Comparison of ENCODE assay signal across 26 cellular contexts in the genomic region with DNA sequence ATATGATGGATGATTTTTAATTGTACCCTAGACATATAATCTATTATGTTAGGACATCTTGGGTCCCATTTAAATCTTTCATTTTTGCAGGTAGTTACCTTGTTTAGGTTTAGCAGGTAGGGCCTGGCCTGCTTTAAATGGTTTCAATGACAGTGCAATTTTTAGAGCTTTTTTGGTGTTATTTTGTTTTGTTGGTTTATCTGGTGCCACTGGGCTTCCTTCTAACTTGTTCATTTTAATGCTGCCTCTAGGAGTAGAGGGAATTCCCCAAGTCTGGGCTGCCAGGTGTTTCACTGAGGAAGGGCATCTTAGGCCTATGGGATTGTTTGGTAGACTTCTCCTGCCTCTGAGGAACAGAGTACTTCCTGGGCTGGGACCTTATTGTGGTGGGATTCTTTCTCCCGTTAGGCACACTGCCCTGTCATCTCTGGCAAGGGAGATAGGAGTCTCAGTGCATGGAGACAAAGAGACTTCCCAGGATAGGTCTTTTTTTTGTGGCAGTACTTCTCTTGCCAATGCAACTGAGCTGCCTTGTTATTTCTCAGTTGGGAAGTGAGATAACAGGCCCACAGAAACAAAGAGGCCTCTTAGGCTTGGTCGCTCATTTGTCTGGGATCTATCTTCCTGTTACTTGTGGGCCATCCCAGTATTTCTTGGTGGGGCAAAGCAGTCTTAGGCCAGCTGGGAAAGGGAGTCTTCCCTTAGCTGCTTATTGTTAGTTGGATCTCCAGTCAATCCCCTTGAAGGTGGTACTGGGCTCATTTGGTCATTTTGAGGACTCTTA.
"Had no signal": no experiment of that assay in that cellular context is flagged by ENCODE, and none has a peak within 500 bp of the region (broad histone marks: within the 10 kb centered on the region; RNA-seq: fewer than 3 reads in every experiment).

No MANE protein-coding gene starts in this region.

- H3K27me3 ChIP-seq: tibial artery, upper lobe of right lung had no signal

- H3K27ac Mint-ChIP-seq: activated CD4-positive, alpha-beta memory T cell treated with anti-CD3 and anti-CD28 coated beads, Interleukin-2, amount 10 ng/mL, durations not matched to agents 7 days and 5 days; activated CD4-positive, alpha-beta T cell treated with anti-CD3 and anti-CD28 coated beads, Interleukin-2, amount 10 ng/mL, durations not matched to agents 24 days and 14 days; activated naive CD4-positive, alpha-beta T cell treated with anti-CD3 and anti-CD28 coated beads, Interleukin-2, amount 10 ng/mL, durations not matched to agents 7 days and 5 days; activated naive CD8-positive, alpha-beta T cell treated with anti-CD3 and anti-CD28 coated beads, Interleukin-2, amount 10 ng/mL, durations not matched to agents 7 days and 5 days; activated T-cell treated with anti-CD3 and anti-CD28 coated beads, Interleukin-2, amount 50 U/mL, for 24 hours; dendritic cell treated with granulocyte-macrophage colony-stimulating factor and Interleukin-4, amounts not matched to agents 40 ng/mL and 50 ng/mL, for 4 days; natural killer cell; stimulated activated effector memory CD8-positive, alpha-beta T cell treated with anti-CD3 and anti-CD28 coated beads, Interleukin-12 subunit alpha, Interleukin-12 subunit beta, amount 100 ng/mL, for 72 hours; stimulated activated naive CD8-positive, alpha-beta T cell treated with anti-CD3 and anti-CD28 coated beads, Interleukin-15, amount 100 ng/mL, for 72 hours; T-helper 17 cell had no signal

- H3K27ac ChIP-seq: skin epidermis, tibial artery, upper lobe of right lung had no signal

- H3K36me3 Mint-ChIP-seq: activated naive CD4-positive, alpha-beta T cell treated with anti-CD3 and anti-CD28 coated beads, Interleukin-2, amount 10 ng/mL, durations not matched to agents 7 days and 5 days; natural killer cell; stimulated activated effector memory CD8-positive, alpha-beta T cell treated with anti-CD3 and anti-CD28 coated beads, Interleukin-12 subunit alpha, Interleukin-12 subunit beta, amount 100 ng/mL, for 72 hours had no signal

- H3K36me3 ChIP-seq: tibial artery, upper lobe of right lung had no signal

- H3K9me3 ChIP-seq: tibial artery, upper lobe of right lung had no signal

- H3K4me3 Mint-ChIP-seq: activated CD4-positive, alpha-beta memory T cell treated with anti-CD3 and anti-CD28 coated beads, Interleukin-2, amount 10 ng/mL, durations not matched to agents 7 days and 5 days; activated CD4-positive, alpha-beta T cell treated with anti-CD3 and anti-CD28 coated beads, Interleukin-2, amount 10 ng/mL, durations not matched to agents 24 days and 14 days; activated naive CD4-positive, alpha-beta T cell treated with anti-CD3 and anti-CD28 coated beads, Interleukin-2, amount 10 ng/mL, durations not matched to agents 7 days and 5 days; activated naive CD8-positive, alpha-beta T cell treated with anti-CD3 and anti-CD28 coated beads, Interleukin-2, amount 10 ng/mL, durations not matched to agents 7 days and 5 days; activated T-cell treated with anti-CD3 and anti-CD28 coated beads, Interleukin-2, amount 50 U/mL, for 24 hours; dendritic cell treated with granulocyte-macrophage colony-stimulating factor and Interleukin-4, amounts not matched to agents 40 ng/mL and 50 ng/mL, for 4 days; natural killer cell; stimulated activated effector memory CD8-positive, alpha-beta T cell treated with anti-CD3 and anti-CD28 coated beads, Interleukin-12 subunit alpha, Interleukin-12 subunit beta, amount 100 ng/mL, for 72 hours; stimulated activated naive CD8-positive, alpha-beta T cell treated with anti-CD3 and anti-CD28 coated beads, Interleukin-15, amount 100 ng/mL, for 72 hours; T-helper 17 cell had no signal

- H3K4me1 Mint-ChIP-seq: activated CD4-positive, alpha-beta memory T cell treated with anti-CD3 and anti-CD28 coated beads, Interleukin-2, amount 10 ng/mL, durations not matched to agents 7 days and 5 days; activated CD4-positive, alpha-beta T cell treated with anti-CD3 and anti-CD28 coated beads, Interleukin-2, amount 10 ng/mL, durations not matched to agents 24 days and 14 days; activated naive CD4-positive, alpha-beta T cell treated with anti-CD3 and anti-CD28 coated beads, Interleukin-2, amount 10 ng/mL, durations not matched to agents 7 days and 5 days; activated naive CD8-positive, alpha-beta T cell treated with anti-CD3 and anti-CD28 coated beads, Interleukin-2, amount 10 ng/mL, durations not matched to agents 7 days and 5 days; stimulated activated effector memory CD8-positive, alpha-beta T cell treated with anti-CD3 and anti-CD28 coated beads, Interleukin-12 subunit alpha, Interleukin-12 subunit beta, amount 100 ng/mL, for 72 hours; stimulated activated naive CD8-positive, alpha-beta T cell treated with anti-CD3 and anti-CD28 coated beads, Interleukin-15, amount 100 ng/mL, for 72 hours had no signal

- FAIRE-seq: astrocyte, frontal cortex had no signal

- H3K9me3 Mint-ChIP-seq: activated CD4-positive, alpha-beta memory T cell treated with anti-CD3 and anti-CD28 coated beads, Interleukin-2, amount 10 ng/mL, durations not matched to agents 7 days and 5 days; activated CD4-positive, alpha-beta T cell treated with anti-CD3 and anti-CD28 coated beads, Interleukin-2, amount 10 ng/mL, durations not matched to agents 24 days and 14 days; activated naive CD4-positive, alpha-beta T cell treated with anti-CD3 and anti-CD28 coated beads, Interleukin-2, amount 10 ng/mL, durations not matched to agents 7 days and 5 days; activated T-cell treated with anti-CD3 and anti-CD28 coated beads, Interleukin-2, amount 50 U/mL, for 24 hours; dendritic cell treated with granulocyte-macrophage colony-stimulating factor and Interleukin-4, amounts not matched to agents 40 ng/mL and 50 ng/mL, for 4 days; natural killer cell; stimulated activated effector memory CD8-positive, alpha-beta T cell treated with anti-CD3 and anti-CD28 coated beads, Interleukin-12 subunit alpha, Interleukin-12 subunit beta, amount 100 ng/mL, for 72 hours; stimulated activated naive CD8-positive, alpha-beta T cell treated with anti-CD3 and anti-CD28 coated beads, Interleukin-15, amount 100 ng/mL, for 72 hours had no signal

- DNase-seq: activated CD4-positive, alpha-beta memory T cell treated with anti-CD3 and anti-CD28 coated beads, Interleukin-2, amount 10 ng/mL, durations not matched to agents 7 days and 5 days; activated CD4-positive, alpha-beta T cell treated with anti-CD3 and anti-CD28 coated beads, Interleukin-2, amount 10 ng/mL, durations not matched to agents 24 days and 14 days; activated CD4-positive, CD25-positive, alpha-beta regulatory T cell treated with anti-CD3 and anti-CD28 coated beads, Interleukin-2, amount 50 U/mL, for 72 hours; activated CD8-positive, alpha-beta memory T cell treated with anti-CD3 and anti-CD28 coated beads, Interleukin-2, amount 50 U/mL, for 48 hours; activated gamma-delta T cell; activated naive CD4-positive, alpha-beta T cell treated with anti-CD3 and anti-CD28 coated beads, Interleukin-2, amount 10 ng/mL, durations not matched to agents 7 days and 5 days; activated naive CD8-positive, alpha-beta T cell treated with anti-CD3 and anti-CD28 coated beads, Interleukin-2, amount 10 ng/mL, durations not matched to agents 7 days and 5 days; activated T-cell treated with anti-CD3 and anti-CD28 coated beads, Interleukin-2, amount 50 U/mL, for 24 hours; amniotic stem cell; central memory CD4-positive, alpha-beta T cell; islet precursor cell; left colon; natural killer cell; posterior cingulate gyrus; stimulated activated CD4-positive, alpha-beta T cell treated with anti-CD3 and anti-CD28 coated beads, Interleukin-4, amount 100 ng/mL, for 24 hours; stimulated activated naive CD8-positive, alpha-beta T cell treated with anti-CD3 and anti-CD28 coated beads, Interleukin-15, amount 100 ng/mL, for 72 hours; T-helper 17 cell; T1000; tibial artery; upper lobe of right lung had no signal

- ATAC-seq: left colon; natural killer cell; sciatic nerve; stimulated activated effector memory CD8-positive, alpha-beta T cell treated with anti-CD3 and anti-CD28 coated beads, Interleukin-12 subunit alpha, Interleukin-12 subunit beta, amount 100 ng/mL, for 72 hours; stimulated activated naive CD8-positive, alpha-beta T cell treated with anti-CD3 and anti-CD28 coated beads, Interleukin-15, amount 100 ng/mL, for 72 hours; T-helper 17 cell; upper lobe of right lung had no signal

- H3K27me3 Mint-ChIP-seq: activated CD4-positive, alpha-beta memory T cell treated with anti-CD3 and anti-CD28 coated beads, Interleukin-2, amount 10 ng/mL, durations not matched to agents 7 days and 5 days; activated CD4-positive, alpha-beta T cell treated with anti-CD3 and anti-CD28 coated beads, Interleukin-2, amount 10 ng/mL, durations not matched to agents 24 days and 14 days; activated naive CD4-positive, alpha-beta T cell treated with anti-CD3 and anti-CD28 coated beads, Interleukin-2, amount 10 ng/mL, durations not matched to agents 7 days and 5 days; activated naive CD8-positive, alpha-beta T cell treated with anti-CD3 and anti-CD28 coated beads, Interleukin-2, amount 10 ng/mL, durations not matched to agents 7 days and 5 days; activated T-cell treated with anti-CD3 and anti-CD28 coated beads, Interleukin-2, amount 50 U/mL, for 24 hours; dendritic cell treated with granulocyte-macrophage colony-stimulating factor and Interleukin-4, amounts not matched to agents 40 ng/mL and 50 ng/mL, for 4 days; stimulated activated naive CD8-positive, alpha-beta T cell treated with anti-CD3 and anti-CD28 coated beads, Interleukin-15, amount 100 ng/mL, for 72 hours; T-helper 17 cell had no signal

- H3K4me1 ChIP-seq: tibial artery, upper lobe of right lung had no signal

- H3K4me3 ChIP-seq: skin epidermis, tibial artery, upper lobe of right lung had no signal
